Comparison of ENCODE assay signal across 1 cellular context in the genomic region with DNA sequence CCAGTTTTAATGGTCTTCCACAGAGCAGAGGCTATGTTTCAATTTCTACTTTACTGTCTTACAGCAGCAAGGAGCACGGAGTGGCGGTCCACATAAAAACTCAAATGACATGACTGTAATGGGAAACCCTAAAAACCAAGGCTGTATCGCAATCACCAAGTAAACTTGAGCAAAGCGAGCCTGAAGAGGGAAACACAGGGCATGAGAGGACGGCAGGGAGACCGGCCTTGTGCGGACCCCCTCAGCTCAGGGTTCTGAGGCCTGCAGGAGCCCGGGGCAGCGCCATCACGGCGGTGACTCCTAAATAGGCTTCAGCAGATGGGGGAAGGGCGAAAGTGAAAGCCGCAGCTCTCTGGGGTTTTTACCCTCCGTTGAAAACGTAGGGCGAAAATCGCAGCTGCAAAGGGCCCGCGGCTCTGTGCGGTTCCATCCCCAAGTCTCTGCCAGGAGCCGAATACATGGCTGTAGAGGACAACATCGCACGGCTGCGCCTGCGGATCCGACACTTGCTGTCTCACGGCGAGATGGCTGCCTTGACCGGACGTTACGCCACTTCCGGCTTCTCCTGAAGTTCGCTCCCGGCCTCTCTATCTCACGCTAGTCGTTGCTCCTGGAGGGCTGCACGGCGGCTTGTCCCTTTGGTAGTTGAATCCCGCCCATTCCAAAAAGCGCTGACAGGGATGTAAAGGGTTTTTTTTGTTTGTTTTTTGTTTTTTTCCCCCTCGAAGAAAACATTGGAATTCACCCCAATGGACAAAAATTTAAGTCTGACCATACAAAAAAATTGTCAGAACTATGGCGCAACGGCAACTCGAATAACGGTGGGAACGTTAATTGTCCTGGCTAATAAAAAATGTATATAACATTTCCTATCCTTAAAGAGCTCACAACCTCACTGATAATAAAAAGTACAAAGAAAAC.
A peak's percentile ranks its signal among the peaks of the same experiment; 100 is the strongest.
TF ChIP-seq lines count a peak whose summit lies in the region.

Gene PSMB1, minus strand, starts transcription at position 543 of the 921 bp plus-strand sequence. Its CDS starts 65 bp downstream, at position 478.

TF ChIP-seq in K562, 482 proteins besides CTCF, POLR2A, EP300 and RAD21 (continued from another document and continues in another):
- TF ChIP-seq, protein P1, sequence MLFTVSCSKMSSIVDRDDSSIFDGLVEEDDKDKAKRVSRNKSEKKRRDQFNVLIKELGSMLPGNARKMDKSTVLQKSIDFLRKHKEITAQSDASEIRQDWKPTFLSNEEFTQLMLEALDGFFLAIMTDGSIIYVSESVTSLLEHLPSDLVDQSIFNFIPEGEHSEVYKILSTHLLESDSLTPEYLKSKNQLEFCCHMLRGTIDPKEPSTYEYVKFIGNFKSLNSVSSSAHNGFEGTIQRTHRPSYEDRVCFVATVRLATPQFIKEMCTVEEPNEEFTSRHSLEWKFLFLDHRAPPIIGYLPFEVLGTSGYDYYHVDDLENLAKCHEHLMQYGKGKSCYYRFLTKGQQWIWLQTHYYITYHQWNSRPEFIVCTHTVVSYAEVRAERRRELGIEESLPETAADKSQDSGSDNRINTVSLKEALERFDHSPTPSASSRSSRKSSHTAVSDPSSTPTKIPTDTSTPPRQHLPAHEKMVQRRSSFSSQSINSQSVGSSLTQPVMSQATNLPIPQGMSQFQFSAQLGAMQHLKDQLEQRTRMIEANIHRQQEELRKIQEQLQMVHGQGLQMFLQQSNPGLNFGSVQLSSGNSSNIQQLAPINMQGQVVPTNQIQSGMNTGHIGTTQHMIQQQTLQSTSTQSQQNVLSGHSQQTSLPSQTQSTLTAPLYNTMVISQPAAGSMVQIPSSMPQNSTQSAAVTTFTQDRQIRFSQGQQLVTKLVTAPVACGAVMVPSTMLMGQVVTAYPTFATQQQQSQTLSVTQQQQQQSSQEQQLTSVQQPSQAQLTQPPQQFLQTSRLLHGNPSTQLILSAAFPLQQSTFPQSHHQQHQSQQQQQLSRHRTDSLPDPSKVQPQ (CRISPR knock-in tag; IDR thresholded peaks at IDR 0.05; ENCODE audit: borderline replicate concordance) = no peak
- TF ChIP-seq PHB (CRISPR knock-in tag; IDR thresholded peaks at IDR 0.05) = 0 out of 2 replicates have a peak, but pooled peaks have one; percentile 70
- TF ChIP-seq CSDE1 (IDR thresholded peaks at IDR 0.05) = 0 out of 4 replicates have a peak, but pooled peaks of 1 of the 2 experiments have one; percentile 38
- TF ChIP-seq TAL1 (IDR thresholded peaks at IDR 0.05) = no peak
- 0 out of 2 replicates have a peak, but pooled peaks have one; percentile 63 for TF ChIP-seq ZBTB1 (CRISPR knock-in tag; IDR thresholded peaks at IDR 0.05; ENCODE audit: borderline replicate concordance, low read depth)
- peak in 1 of 2 experiments; percentile 53; a peak in 2 of 4 replicates for TF ChIP-seq ZNF639 (CRISPR knock-in tag; conservative IDR thresholded peaks at IDR 0.05 in 1 of 2, IDR thresholded peaks at IDR 0.05 in 1 of 2)
- peak; percentile 98 for TF ChIP-seq RBFOX2 (IDR thresholded peaks at IDR 0.05; ENCODE audit: low read depth, low read length)
- TF ChIP-seq BRD9 (IDR thresholded peaks at IDR 0.05; ENCODE audit: low read depth, partially characterized antibody) = peak; percentile 83
- TF ChIP-seq NEUROD1 (IDR thresholded peaks at IDR 0.05; ENCODE audit: borderline replicate concordance, low read depth, low read length, partially characterized antibody) = peak; percentile 59
- TF ChIP-seq ERF (CRISPR knock-in tag; IDR thresholded peaks at IDR 0.05) = no peak
- TF ChIP-seq TAF9B (IDR thresholded peaks at IDR 0.05; ENCODE audit: partially characterized antibody) = peak; percentile 96
- no peak for TF ChIP-seq GATAD2B (IDR thresholded peaks at IDR 0.05; ENCODE audit: borderline replicate concordance)
- no peak for TF ChIP-seq ASH1L (IDR thresholded peaks at IDR 0.05; ENCODE audit: borderline replicate concordance, low read depth, partially characterized antibody)
- TF ChIP-seq KAT7 (CRISPR knock-in tag; IDR thresholded peaks at IDR 0.05; ENCODE audit: borderline replicate concordance) = peak; percentile 94
- TF ChIP-seq ZFX (CRISPR knock-in tag; IDR thresholded peaks at IDR 0.05) = peak; percentile 91
- peak; percentile 77 for TF ChIP-seq HDAC2 (IDR thresholded peaks at IDR 0.05)
- no peak for TF ChIP-seq ATF1 (CRISPR knock-in tag; IDR thresholded peaks at IDR 0.05)
- peak; percentile 94 for TF ChIP-seq ATF1 (tag; IDR thresholded peaks at IDR 0.05)
- TF ChIP-seq, protein P2, sequence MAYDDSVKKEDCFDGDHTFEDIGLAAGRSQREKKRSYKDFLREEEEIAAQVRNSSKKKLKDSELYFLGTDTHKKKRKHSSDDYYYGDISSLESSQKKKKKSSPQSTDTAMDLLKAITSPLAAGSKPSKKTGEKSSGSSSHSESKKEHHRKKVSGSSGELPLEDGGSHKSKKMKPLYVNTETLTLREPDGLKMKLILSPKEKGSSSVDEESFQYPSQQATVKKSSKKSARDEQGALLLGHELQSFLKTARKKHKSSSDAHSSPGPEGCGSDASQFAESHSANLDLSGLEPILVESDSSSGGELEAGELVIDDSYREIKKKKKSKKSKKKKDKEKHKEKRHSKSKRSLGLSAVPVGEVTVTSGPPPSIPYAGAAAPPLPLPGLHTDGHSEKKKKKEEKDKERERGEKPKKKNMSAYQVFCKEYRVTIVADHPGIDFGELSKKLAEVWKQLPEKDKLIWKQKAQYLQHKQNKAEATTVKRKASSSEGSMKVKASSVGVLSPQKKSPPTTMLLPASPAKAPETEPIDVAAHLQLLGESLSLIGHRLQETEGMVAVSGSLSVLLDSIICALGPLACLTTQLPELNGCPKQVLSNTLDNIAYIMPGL (CRISPR knock-in tag; IDR thresholded peaks at IDR 0.05) = peak; percentile 83; the same call in 1 of the 2 replicates
- no peak for TF ChIP-seq SMAD3 (CRISPR knock-in tag; conservative IDR thresholded peaks at IDR 0.05)
- 0 out of 2 replicates have a peak, but pooled peaks have one; percentile 39 for TF ChIP-seq CAMTA2 (CRISPR knock-in tag; conservative IDR thresholded peaks at IDR 0.05)
- TF ChIP-seq MAFG (tag; conservative IDR thresholded peaks at IDR 0.05) = peak; percentile 80
- TF ChIP-seq SNRNP70 (optimal IDR thresholded peaks at IDR 0.05; ENCODE audit: low read depth, low read length) = no peak
- no peak for TF ChIP-seq GTF2E2 (tag; IDR thresholded peaks at IDR 0.05)
- TF ChIP-seq C11orf30 (IDR thresholded peaks at IDR 0.05; ENCODE audit: low read depth) = peak; percentile 96
- TF ChIP-seq KAT2B (IDR thresholded peaks at IDR 0.05; ENCODE audit: low read depth, low read length) = no peak
- TF ChIP-seq, protein P3, sequence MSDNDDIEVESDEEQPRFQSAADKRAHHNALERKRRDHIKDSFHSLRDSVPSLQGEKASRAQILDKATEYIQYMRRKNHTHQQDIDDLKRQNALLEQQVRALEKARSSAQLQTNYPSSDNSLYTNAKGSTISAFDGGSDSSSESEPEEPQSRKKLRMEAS (CRISPR knock-in tag; IDR thresholded peaks at IDR 0.05) = peak; percentile 60
- peak; percentile 47; the same call in 1 of the 2 replicates for TF ChIP-seq MYNN (IDR thresholded peaks at IDR 0.05)
- TF ChIP-seq MYNN (CRISPR knock-in tag; IDR thresholded peaks at IDR 0.05) = no peak
- TF ChIP-seq HDAC1 (IDR thresholded peaks at IDR 0.05) = peak in 1 of 2 experiments; percentile 80; a peak in 2 of 4 replicates
- peak; percentile 81 for TF ChIP-seq HCFC1 (IDR thresholded peaks at IDR 0.05; ENCODE audit: low read depth, low read length)
- TF ChIP-seq NFRKB (IDR thresholded peaks at IDR 0.05; ENCODE audit: low read depth) = peak; percentile 98
- TF ChIP-seq KDM2B (CRISPR knock-in tag; IDR thresholded peaks at IDR 0.05) = no peak
- TF ChIP-seq ATF4 (CRISPR knock-in tag; IDR thresholded peaks at IDR 0.05) = peak; percentile 40; the same call in 1 of the 2 replicates
- TF ChIP-seq, protein P4, sequence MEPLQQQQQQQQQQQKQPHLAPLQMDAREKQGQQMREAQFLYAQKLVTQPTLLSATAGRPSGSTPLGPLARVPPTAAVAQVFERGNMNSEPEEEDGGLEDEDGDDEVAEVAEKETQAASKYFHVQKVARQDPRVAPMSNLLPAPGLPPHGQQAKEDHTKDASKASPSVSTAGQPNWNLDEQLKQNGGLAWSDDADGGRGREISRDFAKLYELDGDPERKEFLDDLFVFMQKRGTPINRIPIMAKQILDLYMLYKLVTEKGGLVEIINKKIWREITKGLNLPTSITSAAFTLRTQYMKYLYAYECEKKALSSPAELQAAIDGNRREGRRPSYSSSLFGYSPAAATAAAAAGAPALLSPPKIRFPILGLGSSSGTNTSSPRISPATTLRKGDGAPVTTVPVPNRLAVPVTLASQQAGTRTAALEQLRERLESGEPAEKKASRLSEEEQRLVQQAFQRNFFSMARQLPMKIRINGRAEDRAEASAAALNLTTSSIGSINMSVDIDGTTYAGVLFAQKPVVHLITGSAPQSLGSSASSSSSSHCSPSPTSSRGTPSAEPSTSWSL (CRISPR knock-in tag; IDR thresholded peaks at IDR 0.05; ENCODE audit: borderline replicate concordance) = no peak
- TF ChIP-seq, protein P5, sequence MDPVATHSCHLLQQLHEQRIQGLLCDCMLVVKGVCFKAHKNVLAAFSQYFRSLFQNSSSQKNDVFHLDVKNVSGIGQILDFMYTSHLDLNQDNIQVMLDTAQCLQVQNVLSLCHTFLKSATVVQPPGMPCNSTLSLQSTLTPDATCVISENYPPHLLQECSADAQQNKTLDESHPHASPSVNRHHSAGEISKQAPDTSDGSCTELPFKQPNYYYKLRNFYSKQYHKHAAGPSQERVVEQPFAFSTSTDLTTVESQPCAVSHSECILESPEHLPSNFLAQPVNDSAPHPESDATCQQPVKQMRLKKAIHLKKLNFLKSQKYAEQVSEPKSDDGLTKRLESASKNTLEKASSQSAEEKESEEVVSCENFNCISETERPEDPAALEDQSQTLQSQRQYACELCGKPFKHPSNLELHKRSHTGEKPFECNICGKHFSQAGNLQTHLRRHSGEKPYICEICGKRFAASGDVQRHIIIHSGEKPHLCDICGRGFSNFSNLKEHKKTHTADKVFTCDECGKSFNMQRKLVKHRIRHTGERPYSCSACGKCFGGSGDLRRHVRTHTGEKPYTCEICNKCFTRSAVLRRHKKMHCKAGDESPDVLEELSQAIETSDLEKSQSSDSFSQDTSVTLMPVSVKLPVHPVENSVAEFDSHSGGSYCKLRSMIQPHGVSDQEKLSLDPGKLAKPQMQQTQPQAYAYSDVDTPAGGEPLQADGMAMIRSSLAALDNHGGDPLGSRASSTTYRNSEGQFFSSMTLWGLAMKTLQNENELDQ (CRISPR knock-in tag; IDR thresholded peaks at IDR 0.05; ENCODE audit: borderline replicate concordance) = peak; percentile 94; the same call in 1 of the 2 replicates
- TF ChIP-seq SP2 (IDR thresholded peaks at IDR 0.05; ENCODE audit: extremely low read depth, low read depth, low read length, poor library complexity, severe bottlenecking) = peak; percentile 97
- 0 out of 2 replicates have a peak, but pooled peaks have one; percentile 28 for TF ChIP-seq SOX6 (IDR thresholded peaks at IDR 0.05)
- TF ChIP-seq ZNF830 (CRISPR knock-in tag; IDR thresholded peaks at IDR 0.05) = no peak
- TF ChIP-seq, protein P6, sequence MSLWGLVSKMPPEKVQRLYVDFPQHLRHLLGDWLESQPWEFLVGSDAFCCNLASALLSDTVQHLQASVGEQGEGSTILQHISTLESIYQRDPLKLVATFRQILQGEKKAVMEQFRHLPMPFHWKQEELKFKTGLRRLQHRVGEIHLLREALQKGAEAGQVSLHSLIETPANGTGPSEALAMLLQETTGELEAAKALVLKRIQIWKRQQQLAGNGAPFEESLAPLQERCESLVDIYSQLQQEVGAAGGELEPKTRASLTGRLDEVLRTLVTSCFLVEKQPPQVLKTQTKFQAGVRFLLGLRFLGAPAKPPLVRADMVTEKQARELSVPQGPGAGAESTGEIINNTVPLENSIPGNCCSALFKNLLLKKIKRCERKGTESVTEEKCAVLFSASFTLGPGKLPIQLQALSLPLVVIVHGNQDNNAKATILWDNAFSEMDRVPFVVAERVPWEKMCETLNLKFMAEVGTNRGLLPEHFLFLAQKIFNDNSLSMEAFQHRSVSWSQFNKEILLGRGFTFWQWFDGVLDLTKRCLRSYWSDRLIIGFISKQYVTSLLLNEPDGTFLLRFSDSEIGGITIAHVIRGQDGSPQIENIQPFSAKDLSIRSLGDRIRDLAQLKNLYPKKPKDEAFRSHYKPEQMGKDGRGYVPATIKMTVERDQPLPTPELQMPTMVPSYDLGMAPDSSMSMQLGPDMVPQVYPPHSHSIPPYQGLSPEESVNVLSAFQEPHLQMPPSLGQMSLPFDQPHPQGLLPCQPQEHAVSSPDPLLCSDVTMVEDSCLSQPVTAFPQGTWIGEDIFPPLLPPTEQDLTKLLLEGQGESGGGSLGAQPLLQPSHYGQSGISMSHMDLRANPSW (CRISPR knock-in tag; IDR thresholded peaks at IDR 0.05) = peak; percentile 90
- TF ChIP-seq MIER1 (IDR thresholded peaks at IDR 0.05; ENCODE audit: low read depth) = 0 out of 2 replicates have a peak, but pooled peaks have one; percentile 15
- no peak for TF ChIP-seq TEAD2 (tag; IDR thresholded peaks at IDR 0.05)
- TF ChIP-seq TRIM25 (IDR thresholded peaks at IDR 0.05; ENCODE audit: borderline replicate concordance) = no peak
- TF ChIP-seq KLF16 (IDR thresholded peaks at IDR 0.05) = no peak
- no peak for TF ChIP-seq SAFB (IDR thresholded peaks at IDR 0.05; ENCODE audit: borderline replicate concordance, low read depth, low read length)
- TF ChIP-seq SNIP1 (IDR thresholded peaks at IDR 0.05; ENCODE audit: low read depth) = peak; percentile 86
- TF ChIP-seq ELF2 (CRISPR knock-in tag; IDR thresholded peaks at IDR 0.05) = peak; percentile 69
